ENCODE assay signal across 20 cellular contexts in the genomic region with DNA sequence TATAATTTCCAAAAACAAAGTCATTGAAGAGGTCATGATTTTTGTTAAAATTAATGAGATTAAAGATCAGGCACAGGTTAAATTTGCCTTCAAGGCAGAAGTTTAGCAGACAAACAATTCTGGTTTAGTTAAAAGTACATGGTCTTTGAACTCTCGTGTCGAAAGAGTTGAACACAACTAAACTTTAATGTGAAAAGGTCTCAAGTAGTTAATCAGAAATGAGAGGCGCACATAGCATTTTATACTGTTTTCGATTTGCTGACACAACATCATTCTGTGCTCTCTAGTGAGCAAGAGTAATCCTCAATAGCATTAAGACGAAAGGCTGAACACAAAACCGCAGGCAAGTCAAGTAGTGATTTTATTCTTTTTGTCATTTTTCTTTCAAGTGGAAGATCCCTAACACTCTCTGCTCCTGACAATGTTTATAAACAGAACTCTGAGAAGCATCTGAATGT.
"Had no signal": no experiment of that assay in that cellular context is flagged by ENCODE, and none has a peak within 500 bp of the region (broad histone marks: within the 10 kb centered on the region; RNA-seq: fewer than 3 reads in every experiment).

No MANE protein-coding gene starts in this region.

- DNase-seq: activated CD4-positive, alpha-beta T cell treated with anti-CD3 and anti-CD28 coated beads, Interleukin-2, amount 10 ng/mL, durations not matched to agents 24 days and 14 days; activated CD8-positive, alpha-beta T cell treated with anti-CD3 and anti-CD28 coated beads for 36 hours; activated naive CD4-positive, alpha-beta T cell treated with anti-CD3 and anti-CD28 coated beads, Interleukin-2, amount 10 ng/mL, durations not matched to agents 7 days and 5 days; activated T-cell treated with anti-CD3 and anti-CD28 coated beads, Interleukin-2, amount 50 U/mL, for 1 hour; aorta; colonic mucosa; esophagus squamous epithelium; foreskin fibroblast; glutamatergic neuron; hypothalamus; islet precursor cell; left ventricle myocardium inferior; mucosa of descending colon; naive B cell; ovary; stimulated activated naive CD4-positive, alpha-beta T cell; T-cell; T-helper 9 cell had no signal

- H3K9me3 ChIP-seq: colonic mucosa, esophagus squamous epithelium, left ventricle myocardium inferior, mucosa of descending colon, ovary had no signal

- H3K36me3 Mint-ChIP-seq: activated naive CD4-positive, alpha-beta T cell treated with anti-CD3 and anti-CD28 coated beads, Interleukin-2, amount 10 ng/mL, durations not matched to agents 7 days and 5 days; naive B cell; T-cell had no signal

- H3K4me3 ChIP-seq: colonic mucosa, esophagus squamous epithelium, left ventricle myocardium inferior, mucosa of descending colon, ovary had no signal

- H3K4me1 Mint-ChIP-seq: activated CD4-positive, alpha-beta T cell treated with anti-CD3 and anti-CD28 coated beads, Interleukin-2, amount 10 ng/mL, durations not matched to agents 24 days and 14 days; activated naive CD4-positive, alpha-beta T cell treated with anti-CD3 and anti-CD28 coated beads, Interleukin-2, amount 10 ng/mL, durations not matched to agents 7 days and 5 days; central memory CD8-positive, alpha-beta T cell; T-cell had no signal

- ATAC-seq: activated CD8-positive, alpha-beta T cell treated with anti-CD3 and anti-CD28 coated beads for 36 hours; mucosa of descending colon; SK-N-SH treated with all-trans-retinoic acid at 6 μM for 48 hours; T-cell had no signal

- H3K9me3 Mint-ChIP-seq: activated CD4-positive, alpha-beta T cell treated with anti-CD3 and anti-CD28 coated beads, Interleukin-2, amount 10 ng/mL, durations not matched to agents 24 days and 14 days; activated CD8-positive, alpha-beta T cell treated with anti-CD3 and anti-CD28 coated beads for 36 hours; activated naive CD4-positive, alpha-beta T cell treated with anti-CD3 and anti-CD28 coated beads, Interleukin-2, amount 10 ng/mL, durations not matched to agents 7 days and 5 days; central memory CD8-positive, alpha-beta T cell; naive B cell; T-cell had no signal

- H3K27ac ChIP-seq: esophagus squamous epithelium, left ventricle myocardium inferior, ovary had no signal

- H3K27me3 Mint-ChIP-seq: activated CD4-positive, alpha-beta T cell treated with anti-CD3 and anti-CD28 coated beads, Interleukin-2, amount 10 ng/mL, durations not matched to agents 24 days and 14 days; activated CD8-positive, alpha-beta T cell treated with anti-CD3 and anti-CD28 coated beads for 36 hours; activated naive CD4-positive, alpha-beta T cell treated with anti-CD3 and anti-CD28 coated beads, Interleukin-2, amount 10 ng/mL, durations not matched to agents 7 days and 5 days; central memory CD8-positive, alpha-beta T cell; naive B cell had no signal

- H3K4me3 Mint-ChIP-seq: activated CD4-positive, alpha-beta T cell treated with anti-CD3 and anti-CD28 coated beads, Interleukin-2, amount 10 ng/mL, durations not matched to agents 24 days and 14 days; activated CD8-positive, alpha-beta T cell treated with anti-CD3 and anti-CD28 coated beads for 36 hours; activated naive CD4-positive, alpha-beta T cell treated with anti-CD3 and anti-CD28 coated beads, Interleukin-2, amount 10 ng/mL, durations not matched to agents 7 days and 5 days; central memory CD8-positive, alpha-beta T cell; naive B cell; T-cell had no signal

- H3K36me3 ChIP-seq: colonic mucosa, esophagus squamous epithelium, left ventricle myocardium inferior, ovary had no signal

- H3K27me3 ChIP-seq: colonic mucosa, esophagus squamous epithelium, ovary had no signal

- H3K27ac Mint-ChIP-seq: activated CD4-positive, alpha-beta T cell treated with anti-CD3 and anti-CD28 coated beads, Interleukin-2, amount 10 ng/mL, durations not matched to agents 24 days and 14 days; activated CD8-positive, alpha-beta T cell treated with anti-CD3 and anti-CD28 coated beads for 36 hours; activated naive CD4-positive, alpha-beta T cell treated with anti-CD3 and anti-CD28 coated beads, Interleukin-2, amount 10 ng/mL, durations not matched to agents 7 days and 5 days; naive B cell; T-cell had no signal
